27 cellular contexts compared by ENCODE assay signal in the genomic region with DNA sequence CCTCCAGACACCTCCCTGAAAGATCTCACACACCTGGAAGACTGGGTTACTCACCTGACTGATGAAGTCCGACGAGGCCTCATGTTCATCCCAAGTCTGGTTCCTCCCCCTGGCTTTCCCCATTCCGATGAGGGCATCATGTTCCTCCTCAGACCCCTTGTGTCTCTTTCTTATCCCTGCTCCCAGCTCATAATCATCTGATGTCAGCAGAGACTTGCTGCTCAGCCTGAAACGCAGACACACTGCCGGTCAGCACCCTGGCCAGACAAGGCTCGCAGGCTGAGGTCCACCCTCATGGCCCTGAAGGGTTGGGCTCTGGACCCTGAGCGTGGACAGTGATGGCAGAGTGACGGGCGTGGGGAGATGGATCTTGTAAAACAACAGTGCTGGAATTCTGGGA.
DNase-seq lines count a peak whose midpoint lies in the region; ATAC-seq and TF ChIP-seq lines count a peak whose summit lies in the region.
"Had no signal": no experiment of that assay in that cellular context is flagged by ENCODE, and none has a peak within 500 bp of the region (broad histone marks: within the 10 kb centered on the region; RNA-seq: fewer than 3 reads in every experiment).

No MANE protein-coding gene starts in this region.

- peaks cover 70% of the 10 kb centered on the region for H3K79me2 ChIP-seq in mammary epithelial cell (ENCODE audit: insufficient read depth, low read length)

- no peak overlapping the region for H2AK5ac ChIP-seq in neuronal stem cell (ENCODE audit: low read depth, low read length)

- CTCF ChIA-PET in MCF 10A (lab: Yijun Ruan, JAX) (interaction anchor here (0.6 kb wide), 1 partner anchor 119 kb away, joined by 3 read pairs; no protein-coding TSS in a partner anchor), mammary epithelial cell (lab: Charles Lee; ENCODE audit: low non-redundant PET) (no interaction called here), GM10248 (lab: Yijun Ruan, JAX) (no interaction called here)

- no peak overlapping the region for H3K23ac ChIP-seq in neuronal stem cell (ENCODE audit: low read depth, low read length, poor library complexity)

- no peak overlapping the region for H3K9ac ChIP-seq in mammary epithelial cell (ENCODE audit: insufficient read depth, low read length)
- H3K9ac ChIP-seq in neuronal stem cell (ENCODE audit: low read depth, low read length, poor library complexity), result peak overlapping the region; percentile 55

- no peak overlapping the region for H4K91ac ChIP-seq in neuronal stem cell (ENCODE audit: low read depth, low read length, poor library complexity)

- H3K4me3 ChIP-seq in mammary epithelial cell (replicated peaks in 1 of 3; ENCODE audit: insufficient read depth in 1 of 3, low read depth in 2 of 3, low read length in 3 of 3), result no peak overlapping the region
- no peak overlapping the region for H3K4me3 ChIP-seq in neuronal stem cell (ENCODE audit: low read length in 2 of 2)
- no peak overlapping the region for H3K4me3 ChIP-seq in upper lobe of right lung
- H3K4me3 ChIP-seq: adrenal gland, pancreas, right atrium auricular region, spleen, thoracic aorta had no signal

- no peak overlapping the region for H3K14ac ChIP-seq in neuronal stem cell (ENCODE audit: low read length)

- H3K27ac ChIP-seq in mammary epithelial cell (ENCODE audit: insufficient read depth, low read depth, low read length) (no peak overlapping the region), neuronal stem cell (replicated peaks; ENCODE audit: low read length) (no peak overlapping the region), upper lobe of right lung (peak overlapping the region; percentile 70)
- H3K27ac ChIP-seq: pancreas, right atrium auricular region, spleen had no signal

- no peak overlapping the region for H3K4ac ChIP-seq in neuronal stem cell (ENCODE audit: low read length)

- H3K27me3 ChIP-seq in mammary epithelial cell (ENCODE audit: insufficient read depth, low read length), result no peaks in the 10 kb centered on the region
- H3K27me3 ChIP-seq in neuronal stem cell (ENCODE audit: control insufficient read depth in 3 of 3, insufficient read depth in 3 of 3, low read depth in 1 of 3, low read length in 3 of 3), result no peaks in the 10 kb centered on the region
- H3K27me3 ChIP-seq in upper lobe of right lung, result no peaks in the 10 kb centered on the region
- H3K27me3 ChIP-seq: adrenal gland, pancreas, right atrium auricular region, spleen had no signal

- peaks cover 16% of the 10 kb centered on the region for H3K79me1 ChIP-seq in neuronal stem cell (ENCODE audit: low read depth, low read length)

- no peak for DNase-seq in MCF 10A (ENCODE audit: unreplicated experiment)
- DNase-seq in mammary epithelial cell, result no peak
- no peak for DNase-seq in endothelial cell (ENCODE audit: low spot score)
- DNase-seq in neuronal stem cell (ENCODE audit: low spot score), result no peak
- no peak for DNase-seq in upper lobe of right lung
- no peak for DNase-seq in GM10248 (ENCODE audit: extremely low spot score)
- no peak for DNase-seq in foreskin melanocyte
- DNase-seq: activated CD4-positive, alpha-beta memory T cell treated with anti-CD3 and anti-CD28 coated beads for 36 hours; activated CD4-positive, CD25-positive, alpha-beta regulatory T cell treated with anti-CD3 and anti-CD28 coated beads, Interleukin-2, amount 50 U/mL, for 72 hours; activated naive CD4-positive, alpha-beta T cell treated with Interleukin-2 at 50 U/mL for 16 hours; adrenal gland; GDM1; glutamatergic neuron; NCI-H1436 treated with DMSO at 0.1 percent for 48 hours; NCI-H2081 treated with DMSO at 0.1 percent for 48 hours; NCI-H226; NCI-H69; pancreas; Right ventricle myocardium superior; spleen; stimulated activated CD4-positive, alpha-beta T cell treated with anti-CD3 and anti-CD28 coated beads, Interleukin-2, amount 100 ng/mL, for 24 hours; T-helper 2 cell had no signal

- no peak overlapping the region for H2BK15ac ChIP-seq in neuronal stem cell (ENCODE audit: low read length)

- peak overlapping the region; percentile 11 for H2BK5ac ChIP-seq in neuronal stem cell (ENCODE audit: low read length)

- POLR2A ChIA-PET in MCF 10A (lab: Yijun Ruan, JAX) (no interaction called here), GM10248 (lab: Yijun Ruan, JAX) (no interaction called here)

- no peak for ATAC-seq in upper lobe of right lung
- no peak for ATAC-seq in HG03439 (IDR thresholded peaks at IDR 0.05; ENCODE audit: unreplicated experiment)
- ATAC-seq: pancreas had no signal

- H2BK12ac ChIP-seq in neuronal stem cell (ENCODE audit: low read length), result no peak overlapping the region

- BruUV-seq in MCF 10A (replicated peaks; lab: Mats Ljungman, UMichigan), result no TSS peak
- BruUV-seq in mammary epithelial cell (replicated peaks; lab: Mats Ljungman, UMichigan), result no TSS peak

- no peaks in the 10 kb centered on the region for H3K9me3 Mint-ChIP-seq in MCF 10A (ENCODE audit: unreplicated experiment)
- H3K9me3 Mint-ChIP-seq in endothelial cell (ENCODE audit: unreplicated experiment), result no peaks in the 10 kb centered on the region
- H3K9me3 Mint-ChIP-seq: activated CD4-positive, alpha-beta memory T cell treated with anti-CD3 and anti-CD28 coated beads for 36 hours; IgD-negative memory B cell; stimulated activated naive CD8-positive, alpha-beta T cell treated with anti-CD3 and anti-CD28 coated beads, Interleukin-15, Interleukin-2, amounts not matched to agents 100 ng/mL and 50 ng/mL, for 24 hours had no signal

- no peak overlapping the region for H2AFZ ChIP-seq in mammary epithelial cell (ENCODE audit: low read depth, low read length)
- H2AFZ ChIP-seq in neuronal stem cell (ENCODE audit: low read length), result no peak overlapping the region

- H3K4me1 Mint-ChIP-seq in MCF 10A (ENCODE audit: insufficient read depth, unreplicated experiment) (peaks cover 9% of the 10 kb centered on the region), endothelial cell (ENCODE audit: unreplicated experiment) (peaks cover 3% of the 10 kb centered on the region)

- in situ Hi-C loops in mammary epithelial cell (cut with MboI; ENCODE audit: low sequenced_read_pairs in 2 of 2), result loop anchor here in 1 of 2 donors (25.0 kb wide), 1 partner anchor 328 kb away; no protein-coding TSS in a partner anchor

- H4K20me1 ChIP-seq in mammary epithelial cell (ENCODE audit: insufficient read depth, low read length), result peaks cover 4% of the 10 kb centered on the region

- H3K9me3 ChIP-seq in mammary epithelial cell (replicated peaks; ENCODE audit: insufficient read depth, low read length) (no peaks in the 10 kb centered on the region), neuronal stem cell (replicated peaks in 1 of 2; ENCODE audit: control insufficient read depth in 2 of 2, insufficient read depth in 1 of 2, low read depth in 1 of 2, low read length in 2 of 2) (peaks cover 0 to 1% of the 10 kb centered on the region in 2 donors), upper lobe of right lung (no peaks in the 10 kb centered on the region)
- H3K9me3 ChIP-seq: adrenal gland, pancreas, right atrium auricular region, spleen, thoracic aorta had no signal

- dilution Hi-C loops in mammary epithelial cell (cut with HindIII; ENCODE audit: low sequenced_read_pairs), result loop anchor here (10.0 kb wide), 1 partner anchor 135 kb away; no protein-coding TSS in a partner anchor

- H3K36me3 Mint-ChIP-seq in MCF 10A (ENCODE audit: insufficient read depth, unreplicated experiment), result peaks cover 95% of the 10 kb centered on the region
- peaks cover 46% of the 10 kb centered on the region for H3K36me3 Mint-ChIP-seq in endothelial cell (ENCODE audit: low read depth, unreplicated experiment)

- no peak overlapping the region for H3K4me2 ChIP-seq in mammary epithelial cell (ENCODE audit: insufficient read depth, low read depth, low read length)
- no peak overlapping the region for H3K4me2 ChIP-seq in neuronal stem cell (ENCODE audit: insufficient read depth, low read length, poor library complexity, severe bottlenecking)

- peaks cover 11% of the 10 kb centered on the region for H3K4me1 ChIP-seq in mammary epithelial cell (ENCODE audit: insufficient read depth, low read length)
- H3K4me1 ChIP-seq in neuronal stem cell (ENCODE audit: control insufficient read depth in 2 of 2, insufficient read depth in 1 of 2, low read depth in 1 of 2, low read length in 2 of 2), result no peaks in the 10 kb centered on the region
- H3K4me1 ChIP-seq in upper lobe of right lung, result peaks cover 17% of the 10 kb centered on the region

- H3K4me3 Mint-ChIP-seq in MCF 10A (ENCODE audit: unreplicated experiment) (no peak overlapping the region), endothelial cell (ENCODE audit: unreplicated experiment) (peak overlapping the region; percentile 11)
- H3K4me3 Mint-ChIP-seq: activated CD4-positive, alpha-beta memory T cell treated with anti-CD3 and anti-CD28 coated beads for 36 hours; IgD-negative memory B cell; stimulated activated naive CD8-positive, alpha-beta T cell treated with anti-CD3 and anti-CD28 coated beads, Interleukin-15, Interleukin-2, amounts not matched to agents 100 ng/mL and 50 ng/mL, for 24 hours had no signal

- H2BK120ac ChIP-seq in neuronal stem cell (ENCODE audit: low read depth, low read length), result no peak overlapping the region

- no peak overlapping the region for H3K18ac ChIP-seq in neuronal stem cell (ENCODE audit: low read length)

- TF ChIP-seq CTCF in MCF 10A (IDR thresholded peaks at IDR 0.05; ENCODE audit: unreplicated experiment), result no peak
- TF ChIP-seq CTCF in mammary epithelial cell (conservative IDR thresholded peaks at IDR 0.05 in 1 of 2, IDR thresholded peaks at IDR 0.05 in 1 of 2; ENCODE audit: extremely low read depth in 1 of 2, insufficient read depth in 1 of 2, low read depth in 1 of 2, low read length in 2 of 2), result no peak
- TF ChIP-seq CTCF in endothelial cell (IDR thresholded peaks at IDR 0.05; ENCODE audit: unreplicated experiment), result no peak
- TF ChIP-seq CTCF in upper lobe of right lung (IDR thresholded peaks at IDR 0.05), result no peak
- TF ChIP-seq CTCF in GM10248 (IDR thresholded peaks at IDR 0.05; ENCODE audit: control extremely low read depth, extremely low read depth, low read depth, missing control alignments), result no peak

- H4K8ac ChIP-seq in neuronal stem cell (ENCODE audit: low read depth, low read length), result no peak overlapping the region

- H3K27ac Mint-ChIP-seq in MCF 10A (ENCODE audit: low read depth, unreplicated experiment) (peak overlapping the region; percentile 27), endothelial cell (ENCODE audit: unreplicated experiment) (no peak overlapping the region)
- H3K27ac Mint-ChIP-seq: activated CD4-positive, alpha-beta memory T cell treated with anti-CD3 and anti-CD28 coated beads for 36 hours; IgD-negative memory B cell; stimulated activated naive CD8-positive, alpha-beta T cell treated with anti-CD3 and anti-CD28 coated beads, Interleukin-15, Interleukin-2, amounts not matched to agents 100 ng/mL and 50 ng/mL, for 24 hours had no signal

- 67% methylated on average over 8 of the region's 9 CpGs for WGBS in mammary epithelial cell (ENCODE audit: low coverage, missing lambda C conversion rate)
- no CpG with 5 or more reads among the region's 9 CpGs for WGBS in neuronal stem cell (ENCODE audit: extremely low coverage in 2 of 2, insufficient read length in 2 of 2, insufficient replicate concordance in 1 of 2), 2 donors

- intact Hi-C loops in MCF 10A (cut with micrococcal nuclease), result no loop called here
- intact Hi-C loops in mammary epithelial cell (cut with micrococcal nuclease), result loop anchor here (10.0 kb wide), 1 partner anchor 125 kb away; no protein-coding TSS in a partner anchor
- intact Hi-C loops in upper lobe of right lung (cut with DNase I), result no loop called here

- no peaks in the 10 kb centered on the region for H3K27me3 Mint-ChIP-seq in MCF 10A (ENCODE audit: insufficient read depth, unreplicated experiment)
- peaks cover 12% of the 10 kb centered on the region for H3K27me3 Mint-ChIP-seq in endothelial cell (ENCODE audit: unreplicated experiment)
- H3K27me3 Mint-ChIP-seq: activated CD4-positive, alpha-beta memory T cell treated with anti-CD3 and anti-CD28 coated beads for 36 hours; IgD-negative memory B cell; stimulated activated naive CD8-positive, alpha-beta T cell treated with anti-CD3 and anti-CD28 coated beads, Interleukin-15, Interleukin-2, amounts not matched to agents 100 ng/mL and 50 ng/mL, for 24 hours had no signal

- H3K36me3 ChIP-seq in mammary epithelial cell (ENCODE audit: insufficient read depth, low read length) (peaks cover 22% of the 10 kb centered on the region), neuronal stem cell (replicated peaks in 1 of 2; ENCODE audit: control insufficient read depth in 2 of 2, insufficient read depth in 2 of 2, low read length in 2 of 2) (peaks cover 54 to 94% of the 10 kb centered on the region in 2 donors), upper lobe of right lung (peaks cover 94% of the 10 kb centered on the region)
